ENCODE assay signal across 27 cellular contexts in genomic region chr4:155643087-155643486, GRCh38. TPM values are rescaled to one million over a fixed set of nuclear protein-coding genes. Genes with fewer than 3 reads are reported as not detected.
"Had no signal": no experiment of that assay in that cellular context is flagged by ENCODE, and none has a peak within 500 bp of the region (broad histone marks: within the 10 kb centered on the region; RNA-seq: fewer than 3 reads in every experiment).

No MANE protein-coding gene starts in this region.

- H3K27ac Mint-ChIP-seq: naive thymus-derived CD4-positive, alpha-beta T cell; natural killer cell; nephron; stimulated activated effector memory CD8-positive, alpha-beta T cell treated with anti-CD3 and anti-CD28 coated beads, Interleukin-12 subunit alpha, Interleukin-12 subunit beta, amount 100 ng/mL, for 72 hours; stimulated activated naive B cell treated with anti-CD40 and anti-IgM and Interleukin-4, amounts not matched to agents 10 μg/mL and 1 μg/mL and 100 μg/mL, for 72 hours; stimulated activated naive CD8-positive, alpha-beta T cell treated with anti-CD3 and anti-CD28 coated beads, Interleukin-15, Interleukin-2, amounts not matched to agents 100 ng/mL and 50 ng/mL, for 24 hours had no signal

- H3K27me3 ChIP-seq: neutrophil, pancreas, right atrium auricular region, right lobe of liver, sigmoid colon, stomach, thyroid gland, tibial nerve, upper lobe of left lung, uterus had no signal

- H3K9me3 Mint-ChIP-seq: natural killer cell; nephron; stimulated activated naive B cell treated with anti-CD40 and anti-IgM and Interleukin-4, amounts not matched to agents 10 μg/mL and 1 μg/mL and 100 μg/mL, for 72 hours; stimulated activated naive CD8-positive, alpha-beta T cell treated with anti-CD3 and anti-CD28 coated beads, Interleukin-15, Interleukin-2, amounts not matched to agents 100 ng/mL and 50 ng/mL, for 24 hours had no signal

- H3K4me1 Mint-ChIP-seq: stimulated activated effector memory CD8-positive, alpha-beta T cell treated with anti-CD3 and anti-CD28 coated beads, Interleukin-12 subunit alpha, Interleukin-12 subunit beta, amount 100 ng/mL, for 72 hours had no signal

- H3K4me3 Mint-ChIP-seq: naive thymus-derived CD4-positive, alpha-beta T cell; natural killer cell; nephron; stimulated activated effector memory CD8-positive, alpha-beta T cell treated with anti-CD3 and anti-CD28 coated beads, Interleukin-12 subunit alpha, Interleukin-12 subunit beta, amount 100 ng/mL, for 72 hours; stimulated activated naive B cell treated with anti-CD40 and anti-IgM and Interleukin-4, amounts not matched to agents 10 μg/mL and 1 μg/mL and 100 μg/mL, for 72 hours; stimulated activated naive CD8-positive, alpha-beta T cell treated with anti-CD3 and anti-CD28 coated beads, Interleukin-15, Interleukin-2, amounts not matched to agents 100 ng/mL and 50 ng/mL, for 24 hours had no signal

- H3K4me1 ChIP-seq: pancreas, prostate gland, right atrium auricular region, right lobe of liver, thyroid gland, uterus had no signal

- H3K36me3 Mint-ChIP-seq: natural killer cell; stimulated activated effector memory CD8-positive, alpha-beta T cell treated with anti-CD3 and anti-CD28 coated beads, Interleukin-12 subunit alpha, Interleukin-12 subunit beta, amount 100 ng/mL, for 72 hours; stimulated activated naive B cell treated with anti-CD40 and anti-IgM and Interleukin-4, amounts not matched to agents 10 μg/mL and 1 μg/mL and 100 μg/mL, for 72 hours had no signal

- H3K36me3 ChIP-seq: neutrophil, pancreas, prostate gland, right atrium auricular region, right lobe of liver, sigmoid colon, stomach, thoracic aorta, thyroid gland, tibial nerve, upper lobe of left lung, uterus had no signal

- H3K27me3 Mint-ChIP-seq: stimulated activated naive B cell treated with anti-CD40 and anti-IgM and Interleukin-4, amounts not matched to agents 10 μg/mL and 1 μg/mL and 100 μg/mL, for 72 hours had no signal

- ATAC-seq: naive thymus-derived CD4-positive, alpha-beta T cell; natural killer cell; pancreas; right lobe of liver; stimulated activated effector memory CD8-positive, alpha-beta T cell treated with anti-CD3 and anti-CD28 coated beads, Interleukin-12 subunit alpha, Interleukin-12 subunit beta, amount 100 ng/mL, for 72 hours; stimulated activated naive B cell treated with anti-CD40 and anti-IgM and Interleukin-4, amounts not matched to agents 10 μg/mL and 1 μg/mL and 100 μg/mL, for 72 hours had no signal

- H3K9me3 ChIP-seq: neutrophil, pancreas, prostate gland, right atrium auricular region, right lobe of liver, sigmoid colon, stomach, thoracic aorta, thyroid gland, tibial nerve, upper lobe of left lung, uterus had no signal

- H3K27ac ChIP-seq: neutrophil, pancreas, prostate gland, right atrium auricular region, right lobe of liver, sigmoid colon, stomach, thoracic aorta, thyroid gland, tibial nerve, upper lobe of left lung, uterus had no signal

- H3K4me3 ChIP-seq: pancreas, prostate gland, right atrium auricular region, right lobe of liver, sigmoid colon, stomach, thoracic aorta, thyroid gland, tibial nerve, upper lobe of left lung, uterus had no signal

- DNase-seq: naive thymus-derived CD4-positive, alpha-beta T cell; natural killer cell; nucleus accumbens; pancreas; retina; right lobe of liver; sigmoid colon; small intestine; stimulated activated CD4-positive, alpha-beta T cell treated with anti-CD3 and anti-CD28 coated beads, Interleukin-15, amount 100 ng/mL, for 24 hours; stimulated activated CD4-positive, alpha-beta T cell treated with anti-CD3 and anti-CD28 coated beads, Interleukin-2, amount 100 ng/mL, for 24 hours; stimulated activated CD4-positive, alpha-beta T cell treated with anti-CD3 and anti-CD28 coated beads, Interleukin-2, amount 100 ng/mL, for 48 hours; stimulated activated CD4-positive, alpha-beta T cell treated with anti-CD3 and anti-CD28 coated beads, Interleukin-4, amount 100 ng/mL, for 24 hours; stimulated activated naive B cell treated with anti-CD40 and anti-IgM and Interleukin-4, amounts not matched to agents 10 μg/mL and 1 μg/mL and 100 μg/mL, for 72 hours; stimulated activated naive CD4-positive, alpha-beta T cell treated with Interleukin-2 at 50 U/mL for 16 hours; stomach; thyroid gland; trophoblast cell; upper lobe of left lung; uterus had no signal

RNA-seq across cellular contexts. Expression of gene GUCY1A1, which starts 23.6 kb away (rescaled TPM):
- polyA plus RNA-seq: naive thymus-derived CD4-positive, alpha-beta T cell had no signal
